9 cellular contexts compared by ENCODE assay signal in genomic region chr20:37346526-37347346, GRCh38. TPM values are rescaled to one million over a fixed set of nuclear protein-coding genes. Genes with fewer than 3 reads are reported as not detected.
DNase-seq lines count a peak whose midpoint lies in the region; ATAC-seq and TF ChIP-seq lines count a peak whose summit lies in the region.
"Had no signal": no experiment of that assay in that cellular context is flagged by ENCODE, and none has a peak within 500 bp of the region (broad histone marks: within the 10 kb centered on the region; RNA-seq: fewer than 3 reads in every experiment).

No MANE protein-coding gene starts in this region.

- peaks cover 19% of the 10 kb centered on the region for H3K27me3 Mint-ChIP-seq in GM23338 (ENCODE audit: insufficient read depth, low read depth, poor library complexity)
- H3K27me3 Mint-ChIP-seq in activated T-helper 2 cell treated with anti-CD3 and anti-CD28 coated beads, Interferon-gamma antibody, Interleukin-2, Interleukin-4, amounts not matched to agents 10 μg/mL and 5 μg/mL and 100 μg/mL, durations not matched to agents 14 hours and 24 hours and 36 hours (ENCODE audit: low read depth), result peaks cover 3% of the 10 kb centered on the region
- no peaks in the 10 kb centered on the region for H3K27me3 Mint-ChIP-seq in stimulated activated memory B cell treated with anti-CD40 and anti-IgM and Interleukin-4, amounts not matched to agents 10 μg/mL and 1 μg/mL and 100 μg/mL, for 72 hours

- H3K9me3 Mint-ChIP-seq in GM23338, result no peaks in the 10 kb centered on the region
- no peaks in the 10 kb centered on the region for H3K9me3 Mint-ChIP-seq in activated T-helper 2 cell treated with anti-CD3 and anti-CD28 coated beads, Interferon-gamma antibody, Interleukin-2, Interleukin-4, amounts not matched to agents 10 μg/mL and 5 μg/mL and 100 μg/mL, durations not matched to agents 14 hours and 24 hours and 36 hours
- no peaks in the 10 kb centered on the region for H3K9me3 Mint-ChIP-seq in stimulated activated memory B cell treated with anti-CD40 and anti-IgM and Interleukin-4, amounts not matched to agents 10 μg/mL and 1 μg/mL and 100 μg/mL, for 72 hours

- peaks cover 26% of the 10 kb centered on the region for H3K4me1 Mint-ChIP-seq in GM23338
- H3K4me1 Mint-ChIP-seq in activated T-helper 2 cell treated with anti-CD3 and anti-CD28 coated beads, Interferon-gamma antibody, Interleukin-2, Interleukin-4, amounts not matched to agents 10 μg/mL and 5 μg/mL and 100 μg/mL, durations not matched to agents 14 hours and 24 hours and 36 hours (ENCODE audit: low read depth), result peaks cover 8% of the 10 kb centered on the region
- peaks cover 78% of the 10 kb centered on the region for H3K4me1 Mint-ChIP-seq in stimulated activated memory B cell treated with anti-CD40 and anti-IgM and Interleukin-4, amounts not matched to agents 10 μg/mL and 1 μg/mL and 100 μg/mL, for 72 hours

- peaks cover 12% of the 10 kb centered on the region; the same call in 2 of the 3 replicates for H3K36me3 Mint-ChIP-seq in GM23338 (ENCODE audit: low read depth)
- H3K36me3 Mint-ChIP-seq in activated T-helper 2 cell treated with anti-CD3 and anti-CD28 coated beads, Interferon-gamma antibody, Interleukin-2, Interleukin-4, amounts not matched to agents 10 μg/mL and 5 μg/mL and 100 μg/mL, durations not matched to agents 14 hours and 24 hours and 36 hours (ENCODE audit: low read depth), result no peaks in the 10 kb centered on the region
- peaks cover 34% of the 10 kb centered on the region for H3K36me3 Mint-ChIP-seq in stimulated activated memory B cell treated with anti-CD40 and anti-IgM and Interleukin-4, amounts not matched to agents 10 μg/mL and 1 μg/mL and 100 μg/mL, for 72 hours

- H3K9me2 ChIP-seq in GM23338 (ENCODE audit: insufficient read depth), result no peaks in the 10 kb centered on the region

- H3K27ac ChIP-seq in GM23338 (ENCODE audit: low read depth), result no peak overlapping the region
- H3K27ac ChIP-seq in iPS-20b (ENCODE audit: low read length), result no peak overlapping the region
- H3K27ac ChIP-seq: KMS-11 had no signal

- no peaks in the 10 kb centered on the region for H3K9me3 ChIP-seq in iPS-20b (ENCODE audit: insufficient read depth, low read depth, low read length)

- H4K20me1 ChIP-seq in GM23338 (replicated peaks; ENCODE audit: insufficient read depth), result peaks cover 9% of the 10 kb centered on the region; the same call in 1 of the 2 replicates

- peaks cover 50% of the 10 kb centered on the region for H3K79me2 ChIP-seq in GM23338 (replicated peaks; ENCODE audit: insufficient read depth)

- DNase-seq in GM23338 (ENCODE audit: low spot score) (peak; percentile 59), glomerular visceral epithelial cell (ENCODE audit: extremely low spot score) (no peak)
- DNase-seq in activated T-helper 2 cell treated with anti-CD3 and anti-CD28 coated beads, Interferon-gamma antibody, Interleukin-2, Interleukin-4, amounts not matched to agents 10 μg/mL and 5 μg/mL and 100 μg/mL, durations not matched to agents 14 hours and 24 hours and 36 hours (ENCODE audit: low spot score), result no peak
- no peak for DNase-seq in stimulated activated CD4-positive, alpha-beta T cell treated with anti-CD3 and anti-CD28 coated beads, Interleukin-4, amount 100 ng/mL, for 24 hours
- DNase-seq in stimulated activated CD4-positive, alpha-beta T cell treated with anti-CD3 and anti-CD28 coated beads, Interleukin-2, amount 100 ng/mL, for 48 hours, result no peak

- H2AFZ ChIP-seq in GM23338, result no peak overlapping the region

- H3K4me3 Mint-ChIP-seq in GM23338, result peak overlapping the region; percentile 66
- peak overlapping the region; percentile 14 for H3K4me3 Mint-ChIP-seq in activated T-helper 2 cell treated with anti-CD3 and anti-CD28 coated beads, Interferon-gamma antibody, Interleukin-2, Interleukin-4, amounts not matched to agents 10 μg/mL and 5 μg/mL and 100 μg/mL, durations not matched to agents 14 hours and 24 hours and 36 hours (ENCODE audit: low read depth)
- H3K4me3 Mint-ChIP-seq in stimulated activated memory B cell treated with anti-CD40 and anti-IgM and Interleukin-4, amounts not matched to agents 10 μg/mL and 1 μg/mL and 100 μg/mL, for 72 hours, result peak overlapping the region; percentile 47

- ATAC-seq in GM23338 (peak; percentile 54), HG02852 (IDR thresholded peaks at IDR 0.05; ENCODE audit: unreplicated experiment) (no peak)
- peak; percentile 40 for ATAC-seq in stimulated activated memory B cell treated with anti-CD40 and anti-IgM and Interleukin-4, amounts not matched to agents 10 μg/mL and 1 μg/mL and 100 μg/mL, for 72 hours

- peak overlapping the region; percentile 70 for H3K9ac ChIP-seq in iPS-20b (ENCODE audit: low read depth, low read length)
- H3K9ac ChIP-seq: KMS-11 had no signal

- H3K4me1 ChIP-seq in GM23338 (ENCODE audit: insufficient read depth) (peaks cover 5% of the 10 kb centered on the region; the same call in 1 of the 2 replicates), iPS-20b (ENCODE audit: insufficient read depth, low read length) (peaks cover 9% of the 10 kb centered on the region)

- H3K27me3 ChIP-seq in GM23338 (ENCODE audit: insufficient read depth), result no peaks in the 10 kb centered on the region
- H3K27me3 ChIP-seq in iPS-20b (ENCODE audit: insufficient read depth, low read length), result no peaks in the 10 kb centered on the region

- intact Hi-C loops in activated T-helper 2 cell treated with anti-CD3 and anti-CD28 coated beads, Interferon-gamma antibody, Interleukin-2, Interleukin-4, amounts not matched to agents 10 μg/mL and 5 μg/mL and 100 μg/mL, durations not matched to agents 14 hours and 24 hours and 36 hours (cut with micrococcal nuclease), result no loop called here

- no peaks in the 10 kb centered on the region for H3K36me3 ChIP-seq in GM23338 (ENCODE audit: insufficient read depth)
- peaks cover 3% of the 10 kb centered on the region; the same call in 1 of the 2 replicates for H3K36me3 ChIP-seq in iPS-20b (ENCODE audit: insufficient read depth, low read depth, low read length)

- TF ChIP-seq CTCF in GM23338 (conservative IDR thresholded peaks at IDR 0.05; ENCODE audit: low read depth in 2 of 2), result no peak

- H3K4me3 ChIP-seq in GM23338, result peak overlapping the region; percentile 67
- H3K4me3 ChIP-seq in iPS-20b (ENCODE audit: low read length), result peak overlapping the region; percentile 71

- peak overlapping the region; percentile 78 for H3K4me2 ChIP-seq in GM23338
- H3K4me2 ChIP-seq: KMS-11 had no signal

- H3K27ac Mint-ChIP-seq in GM23338, result no peak overlapping the region
- no peak overlapping the region for H3K27ac Mint-ChIP-seq in activated T-helper 2 cell treated with anti-CD3 and anti-CD28 coated beads, Interferon-gamma antibody, Interleukin-2, Interleukin-4, amounts not matched to agents 10 μg/mL and 5 μg/mL and 100 μg/mL, durations not matched to agents 14 hours and 24 hours and 36 hours
- peak overlapping the region; percentile 38 for H3K27ac Mint-ChIP-seq in stimulated activated memory B cell treated with anti-CD40 and anti-IgM and Interleukin-4, amounts not matched to agents 10 μg/mL and 1 μg/mL and 100 μg/mL, for 72 hours

- H3F3A ChIP-seq in GM23338 (replicated peaks; ENCODE audit: low read depth), result no peaks in the 10 kb centered on the region

TF ChIP-seq in GM23338, 12 proteins besides CTCF, POLR2A, EP300 and RAD21:
- TF ChIP-seq JUNB (IDR thresholded peaks at IDR 0.05; ENCODE audit: unreplicated experiment) (no peak), POLR2AphosphoS5 (IDR thresholded peaks at IDR 0.05; ENCODE audit: low read depth) (no peak; the same call in 1 of the 2 replicates), ETS1 (IDR thresholded peaks at IDR 0.05) (no peak)

RNA-seq across cellular contexts. Expression of gene SRC, which starts 0.8 kb away (rescaled TPM):
- 25.9 and 34.6 TPM in 2 replicates for total RNA-seq in GM23338 (2014; rRNA removed; shearing (Covaris generic))
- polyA plus RNA-seq in GM23338 (2016; fragmentation: Nextera tagmentation; extraction: Ambion mirVana), result 7.1 and 8.0 TPM in 2 replicates
- 3.5 and 6.4 TPM in 2 replicates for total RNA-seq in activated T-helper 2 cell treated with anti-CD3 and anti-CD28 coated beads, Interferon-gamma antibody, Interleukin-2, Interleukin-4, amounts not matched to agents 10 μg/mL and 5 μg/mL and 100 μg/mL, durations not matched to agents 14 hours and 24 hours and 36 hours

RNA-seq across cellular contexts. Expression of gene MANBAL, which starts 57.3 kb away (rescaled TPM):
- total RNA-seq in GM23338 (2014; rRNA removed; shearing (Covaris generic)), result 28.4 and 31.7 TPM in 2 replicates
- 44.2 and 48.1 TPM in 2 replicates for polyA plus RNA-seq in GM23338 (2016; fragmentation: Nextera tagmentation; extraction: Ambion mirVana)
- 12.8 and 14.2 TPM in 2 replicates for total RNA-seq in activated T-helper 2 cell treated with anti-CD3 and anti-CD28 coated beads, Interferon-gamma antibody, Interleukin-2, Interleukin-4, amounts not matched to agents 10 μg/mL and 5 μg/mL and 100 μg/mL, durations not matched to agents 14 hours and 24 hours and 36 hours

Comparison
In these comparisons a context has a peak if more than half of its experiments do, and no peak if none do; other contexts are left out.
1. H3K4me3 Mint-ChIP-seq: peak in every context shown above with its lines; median percentile 66 in GM23338; 47 in stimulated activated memory B cell treated with anti-CD40 and anti-IgM and Interleukin-4, amounts not matched to agents 10 μg/mL and 1 μg/mL and 100 μg/mL, for 72 hours; 14 in activated T-helper 2 cell treated with anti-CD3 and anti-CD28 coated beads, Interferon-gamma antibody, Interleukin-2, Interleukin-4, amounts not matched to agents 10 μg/mL and 5 μg/mL and 100 μg/mL, durations not matched to agents 14 hours and 24 hours and 36 hours.